ENCODE assay signal across 8 cellular contexts in the genomic region with DNA sequence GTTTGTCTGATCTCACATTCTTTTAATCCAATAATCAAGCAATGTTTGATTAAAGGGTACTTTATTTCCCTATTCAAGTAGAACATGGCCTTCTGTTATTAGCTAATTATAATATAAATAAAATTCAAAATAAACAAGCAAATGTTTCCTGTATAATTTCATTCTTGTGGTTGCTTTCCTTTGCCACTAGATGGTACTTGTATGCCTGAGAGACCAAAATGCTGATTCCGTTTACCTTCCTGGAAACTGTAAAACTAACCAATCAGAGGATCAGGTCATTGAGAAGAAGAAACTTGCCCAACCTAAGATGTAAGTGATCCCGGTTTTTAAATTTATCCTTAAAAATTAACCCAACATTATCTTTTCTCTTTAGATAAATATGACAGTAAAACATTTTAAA. TPM values are rescaled to one million over a fixed set of nuclear protein-coding genes. Genes with fewer than 3 reads are reported as not detected.
DNase-seq lines count a peak whose midpoint lies in the region; ATAC-seq and TF ChIP-seq lines count a peak whose summit lies in the region.

No MANE protein-coding gene starts in this region.

- peaks cover 5% of the 10 kb centered on the region for H3K36me3 Mint-ChIP-seq in natural killer cell treated with Interleukin-12 subunit alpha and Interleukin-12 subunit beta and Interleukin-15 and Interleukin-18, amount 100 ng/mL, for 72 hours
- H3K36me3 Mint-ChIP-seq in natural killer cell: no peaks in the 10 kb centered on the region
- no peaks in the 10 kb centered on the region for H3K36me3 Mint-ChIP-seq in stimulated activated effector memory CD8-positive, alpha-beta T cell treated with anti-CD3 and anti-CD28 coated beads, Interleukin-12 subunit alpha, Interleukin-12 subunit beta, amount 100 ng/mL, for 72 hours

- H3K4me3 ChIP-seq in esophagus squamous epithelium: no peak overlapping the region

- no peaks in the 10 kb centered on the region for H3K36me3 ChIP-seq in esophagus squamous epithelium

- no peak overlapping the region for H3K27ac ChIP-seq in esophagus squamous epithelium

- DNase-seq in natural killer cell treated with Interleukin-12 subunit alpha and Interleukin-12 subunit beta and Interleukin-15 and Interleukin-18, amount 100 ng/mL, for 72 hours (ENCODE audit: low spot score): no peak
- DNase-seq in natural killer cell (no peak), NOMO-1 treated with DMSO at 0.1 percent for 48 hours (lab: John Stamatoyannopoulos, UW; ENCODE audit: unreplicated experiment) (peak; percentile 47), esophagus squamous epithelium (lab: John Stamatoyannopoulos, UW) (no peak)
- no peak for DNase-seq in stimulated activated effector memory CD8-positive, alpha-beta T cell treated with anti-CD3 and anti-CD28 coated beads, Interleukin-12 subunit alpha, Interleukin-12 subunit beta, amount 100 ng/mL, for 72 hours (ENCODE audit: low spot score in 2 of 2)
- DNase-seq in stimulated activated CD4-positive, alpha-beta T cell treated with anti-CD3 and anti-CD28 coated beads, Interleukin-12 subunit alpha, Interleukin-12 subunit beta, amount 100 ng/mL, for 4 hours: no peak

- H3K4me1 Mint-ChIP-seq in natural killer cell treated with Interleukin-12 subunit alpha and Interleukin-12 subunit beta and Interleukin-15 and Interleukin-18, amount 100 ng/mL, for 72 hours (ENCODE audit: low read depth in 2 of 2): peaks cover 0 to 6% of the 10 kb centered on the region in 2 donors
- no peaks in the 10 kb centered on the region for H3K4me1 Mint-ChIP-seq in natural killer cell
- H3K4me1 Mint-ChIP-seq in stimulated activated effector memory CD8-positive, alpha-beta T cell treated with anti-CD3 and anti-CD28 coated beads, Interleukin-12 subunit alpha, Interleukin-12 subunit beta, amount 100 ng/mL, for 72 hours: no peaks in the 10 kb centered on the region

- intact Hi-C loops in natural killer cell (cut with micrococcal nuclease): no loop called here
- intact Hi-C loops in esophagus squamous epithelium (cut with DNase I): loop anchor here (5.0 kb wide), 1 partner anchor 182 kb away; no protein-coding TSS in a partner anchor

- no peaks in the 10 kb centered on the region for H3K27me3 ChIP-seq in esophagus squamous epithelium

- peaks cover 25 to 36% of the 10 kb centered on the region in 2 donors for H3K27me3 Mint-ChIP-seq in natural killer cell treated with Interleukin-12 subunit alpha and Interleukin-12 subunit beta and Interleukin-15 and Interleukin-18, amount 100 ng/mL, for 72 hours
- H3K27me3 Mint-ChIP-seq in natural killer cell (ENCODE audit: low read depth in 2 of 2): peaks cover 14 to 38% of the 10 kb centered on the region in 2 donors

- H3K9me3 ChIP-seq in esophagus squamous epithelium: no peaks in the 10 kb centered on the region

- no peaks in the 10 kb centered on the region for H3K4me1 ChIP-seq in esophagus squamous epithelium

- H3K9me3 Mint-ChIP-seq in natural killer cell treated with Interleukin-12 subunit alpha and Interleukin-12 subunit beta and Interleukin-15 and Interleukin-18, amount 100 ng/mL, for 72 hours: no peaks in the 10 kb centered on the region
- no peaks in the 10 kb centered on the region for H3K9me3 Mint-ChIP-seq in natural killer cell
- H3K9me3 Mint-ChIP-seq in stimulated activated effector memory CD8-positive, alpha-beta T cell treated with anti-CD3 and anti-CD28 coated beads, Interleukin-12 subunit alpha, Interleukin-12 subunit beta, amount 100 ng/mL, for 72 hours: peaks cover 4% of the 10 kb centered on the region

- no peak for TF ChIP-seq POLR2A in esophagus squamous epithelium (IDR thresholded peaks at IDR 0.05)

- no peak for ATAC-seq in natural killer cell treated with Interleukin-12 subunit alpha and Interleukin-12 subunit beta and Interleukin-15 and Interleukin-18, amount 100 ng/mL, for 72 hours
- ATAC-seq in natural killer cell: no peak
- ATAC-seq in stimulated activated effector memory CD8-positive, alpha-beta T cell treated with anti-CD3 and anti-CD28 coated beads, Interleukin-12 subunit alpha, Interleukin-12 subunit beta, amount 100 ng/mL, for 72 hours: no peak
- no peak for ATAC-seq in GM18517 (IDR thresholded peaks at IDR 0.05; ENCODE audit: unreplicated experiment)
- ATAC-seq in GM19328 (IDR thresholded peaks at IDR 0.05; ENCODE audit: unreplicated experiment): no peak

- no peak overlapping the region for H3K27ac Mint-ChIP-seq in natural killer cell treated with Interleukin-12 subunit alpha and Interleukin-12 subunit beta and Interleukin-15 and Interleukin-18, amount 100 ng/mL, for 72 hours
- H3K27ac Mint-ChIP-seq in natural killer cell: no peak overlapping the region
- no peak overlapping the region for H3K27ac Mint-ChIP-seq in stimulated activated effector memory CD8-positive, alpha-beta T cell treated with anti-CD3 and anti-CD28 coated beads, Interleukin-12 subunit alpha, Interleukin-12 subunit beta, amount 100 ng/mL, for 72 hours

- no peak for TF ChIP-seq CTCF in natural killer cell (IDR thresholded peaks at IDR 0.05)
- peak in 5 of 6 experiments; percentile 39 to 66 (median 49) for TF ChIP-seq CTCF in esophagus squamous epithelium (IDR thresholded peaks at IDR 0.05)

- WGBS in esophagus squamous epithelium, 2 donors: 11 to 14% methylated on average over 2 of the region's 2 CpGs

- peak overlapping the region; percentile 46 for H3K4me3 Mint-ChIP-seq in natural killer cell treated with Interleukin-12 subunit alpha and Interleukin-12 subunit beta and Interleukin-15 and Interleukin-18, amount 100 ng/mL, for 72 hours
- H3K4me3 Mint-ChIP-seq in natural killer cell: no peak overlapping the region
- peak overlapping the region; percentile 23 for H3K4me3 Mint-ChIP-seq in stimulated activated effector memory CD8-positive, alpha-beta T cell treated with anti-CD3 and anti-CD28 coated beads, Interleukin-12 subunit alpha, Interleukin-12 subunit beta, amount 100 ng/mL, for 72 hours

RNA-seq across cellular contexts. Expression of a gene that starts 8.1 kb away (rescaled TPM):
- 10 to 100 TPM; 22.9 to 61.4 TPM for total RNA-seq in natural killer cell treated with Interleukin-12 subunit alpha and Interleukin-12 subunit beta and Interleukin-15 and Interleukin-18, amount 100 ng/mL, for 72 hours
- total RNA-seq in natural killer cell (10 to 100 TPM; 52.1 to 84.5 (median 57.6) TPM), esophagus squamous epithelium (10 to 100 TPM; 20.0 to 60.7 (median 28.1) TPM)
